Comparison of ENCODE assay signal across 11 cellular contexts in genomic region chr3:197371521-197372075, GRCh38.
A peak's percentile ranks its signal among the peaks of the same experiment; 100 is the strongest.
DNase-seq lines count a peak whose midpoint lies in the region; ATAC-seq and TF ChIP-seq lines count a peak whose summit lies in the region.
"Had no signal": no experiment of that assay in that cellular context is flagged by ENCODE, and none has a peak within 500 bp of the region (broad histone marks: within the 10 kb centered on the region; RNA-seq: fewer than 3 reads in every experiment).

No MANE protein-coding gene starts in this region.

- no peak for TF ChIP-seq POLR2A in thyroid gland (IDR thresholded peaks at IDR 0.05)

- ATAC-seq in activated CD4-positive, CD25-positive, alpha-beta regulatory T cell treated with anti-CD3 and anti-CD28 coated beads, Interleukin-2, amount 50 U/mL, for 24 hours, result no peak

- peak overlapping the region; percentile 45 to 80 (median 45) for H3K27ac ChIP-seq in thyroid gland

- peak; percentile 48 for DNase-seq in NCI-H1694 treated with DMSO at 0.1 percent for 48 hours (lab: John Stamatoyannopoulos, UW)
- no peak for DNase-seq in NCI-H1694 (lab: John Stamatoyannopoulos, UW)
- peak; percentile 100 for DNase-seq in NCI-H524 treated with DMSO at 0.1 percent for 48 hours (lab: John Stamatoyannopoulos, UW)
- DNase-seq in fibroblast of villous mesenchyme (ENCODE audit: low read depth), result peak; percentile 61
- peak in 1 of 2 donors; percentile 45 for DNase-seq in thyroid gland
- DNase-seq in effector CD4-positive, alpha-beta T cell, result no peak
- no peak for DNase-seq in foreskin fibroblast
- DNase-seq: 8988T, GDM1, NCI-H1930 had no signal

- H3K36me3 ChIP-seq in thyroid gland, result no peaks in the 10 kb centered on the region

- intact Hi-C loops in thyroid gland (cut with DNase I), result no loop called here

- 17 to 28% methylated on average over 2 of the region's 2 CpGs for WGBS in thyroid gland, 2 donors

- no peaks in the 10 kb centered on the region for H3K9me3 ChIP-seq in thyroid gland

- peaks cover 41 to 48% of the 10 kb centered on the region in 2 donors for H3K4me1 ChIP-seq in thyroid gland

- TF ChIP-seq CTCF in fibroblast of villous mesenchyme (IDR thresholded peaks at IDR 0.05; ENCODE audit: insufficient read depth, low read depth, low read length) (no peak), thyroid gland (IDR thresholded peaks at IDR 0.05) (no peak), foreskin fibroblast (IDR thresholded peaks at IDR 0.05; ENCODE audit: low read depth, low read length) (no peak)

- H3K27me3 ChIP-seq in thyroid gland, result no peaks in the 10 kb centered on the region

- no peak overlapping the region for H3K4me3 ChIP-seq in fibroblast of villous mesenchyme (ENCODE audit: low read depth, low read length)
- H3K4me3 ChIP-seq in thyroid gland (replicated peaks in 1 of 3), result no peak overlapping the region
- no peak overlapping the region for H3K4me3 ChIP-seq in foreskin fibroblast (ENCODE audit: low read depth in 1 of 2, low read length in 2 of 2)

Comparison
In these comparisons a context has a peak if more than half of its experiments do, and no peak if none do; other contexts are left out.
1. DNase-seq: peak in NCI-H1694 treated with DMSO at 0.1 percent for 48 hours (single experiment), NCI-H524 treated with DMSO at 0.1 percent for 48 hours (single experiment) and fibroblast of villous mesenchyme (single experiment); none in NCI-H1694 (single experiment), effector CD4-positive, alpha-beta T cell (single experiment) and foreskin fibroblast (0 of 2).